Comparison of ENCODE assay signal across 1 cellular context in genomic region chr19:5070390-5070789, GRCh38.
TF ChIP-seq lines count a peak whose summit lies in the region.

No MANE protein-coding gene starts in this region.

TF ChIP-seq in H1, 55 proteins besides CTCF, POLR2A, EP300 and RAD21 (continued from another document):
- TF ChIP-seq RXRA (IDR thresholded peaks at IDR 0.05; ENCODE audit: insufficient read depth, low read depth, low read length) (no peak), SAP30 (IDR thresholded peaks at IDR 0.05; ENCODE audit: insufficient read depth, insufficient replicate concordance, low read length) (no peak), CBX5 (IDR thresholded peaks at IDR 0.05; ENCODE audit: low read depth, low read length) (no peak), TAF7 (optimal IDR thresholded peaks at IDR 0.05; ENCODE audit: borderline replicate concordance, low read depth, low read length) (no peak), SP2 (IDR thresholded peaks at IDR 0.05; ENCODE audit: low read length) (no peak), KDM5A (IDR thresholded peaks at IDR 0.05; ENCODE audit: low read length) (no peak), GTF2F1 (IDR thresholded peaks at IDR 0.05; ENCODE audit: borderline replicate concordance, low read depth, low read length) (no peak), USF2 (IDR thresholded peaks at IDR 0.05; ENCODE audit: low read length) (no peak), SIX5 (IDR thresholded peaks at IDR 0.05; ENCODE audit: low read depth, low read length) (no peak), ZNF274 (IDR thresholded peaks at IDR 0.05; ENCODE audit: borderline replicate concordance, extremely low read depth, low read length) (no peak), RFX5 (IDR thresholded peaks at IDR 0.05; ENCODE audit: borderline replicate concordance, low read depth, low read length) (no peak), GABPA (IDR thresholded peaks at IDR 0.05; ENCODE audit: borderline replicate concordance, insufficient read depth, low read length) (no peak), YY1 (IDR thresholded peaks at IDR 0.05; ENCODE audit: low read depth, low read length) (no peak), BRCA1 (IDR thresholded peaks at IDR 0.05; ENCODE audit: low read depth, low read length) (no peak), EGR1 (IDR thresholded peaks at IDR 0.05; ENCODE audit: borderline replicate concordance, low read depth, low read length) (no peak), MAFK (IDR thresholded peaks at IDR 0.05; ENCODE audit: low read depth, low read length) (no peak), SIRT6 (IDR thresholded peaks at IDR 0.05; ENCODE audit: low read length) (no peak), SP4 (IDR thresholded peaks at IDR 0.05; ENCODE audit: low read length) (no peak)
